ENCODE assay signal across 22 cellular contexts in genomic region chr5:170570492-170570891, GRCh38.
DNase-seq lines count a peak whose midpoint lies in the region; ATAC-seq and TF ChIP-seq lines count a peak whose summit lies in the region.
"Had no signal": no experiment of that assay in that cellular context is flagged by ENCODE, and none has a peak within 500 bp of the region (broad histone marks: within the 10 kb centered on the region; RNA-seq: fewer than 3 reads in every experiment).

No MANE protein-coding gene starts in this region.

- ATAC-seq in GM18505 (IDR thresholded peaks at IDR 0.05; ENCODE audit: unreplicated experiment), result no peak
- ATAC-seq in GM21526 (IDR thresholded peaks at IDR 0.05; ENCODE audit: low FRiP score, unreplicated experiment), result no peak
- ATAC-seq: activated CD8-positive, alpha-beta T cell treated with anti-CD3 and anti-CD28 coated beads for 36 hours; gastroesophageal sphincter; right lobe of liver had no signal

- DNase-seq in DMS79 (lab: John Stamatoyannopoulos, UW) (peak; percentile 17), NCI-H128 (lab: John Stamatoyannopoulos, UW; ENCODE audit: unreplicated experiment) (peak; percentile 33), NCI-H748 (lab: John Stamatoyannopoulos, UW; ENCODE audit: unreplicated experiment) (peak; percentile 75), glomerular visceral epithelial cell (ENCODE audit: extremely low spot score) (peak; percentile 25)
- no peak for DNase-seq in stimulated activated CD4-positive, alpha-beta T cell treated with anti-CD3 and anti-CD28 coated beads, Interleukin-2, amount 100 ng/mL, for 24 hours
- DNase-seq in activated naive CD4-positive, alpha-beta T cell treated with Interleukin-2 at 50 U/mL for 16 hours, result no peak
- DNase-seq: activated CD4-positive, alpha-beta T cell treated with anti-CD3 and anti-CD28 coated beads for 1 hour; activated CD8-positive, alpha-beta T cell treated with anti-CD3 and anti-CD28 coated beads for 36 hours; activated effector memory CD4-positive, alpha-beta T cell treated with Interleukin-2 at 50 U/mL for 16 hours; activated naive CD8-positive, alpha-beta T cell treated with anti-CD3 and anti-CD28 coated beads for 36 hours; aorta; dermis blood vessel endothelial cell; immature natural killer cell; left lung; MV-4-11; NCI-H187; right lobe of liver; stimulated activated CD4-positive, alpha-beta T cell treated with anti-CD3 and anti-CD28 coated beads, Interleukin-4, amount 100 ng/mL, for 1 hour; T-helper 2 cell had no signal

- no peak for TF ChIP-seq POLR2A in GM18505 (IDR thresholded peaks at IDR 0.05; ENCODE audit: borderline replicate concordance, extremely low read depth, insufficient read depth, insufficient read length)

Comparison
In these comparisons a context has a peak if more than half of its experiments do, and no peak if none do; other contexts are left out.
1. DNase-seq: peak in DMS79 (single experiment), NCI-H128 (single experiment), NCI-H748 (single experiment) and glomerular visceral epithelial cell (single experiment); none in stimulated activated CD4-positive, alpha-beta T cell treated with anti-CD3 and anti-CD28 coated beads, Interleukin-2, amount 100 ng/mL, for 24 hours (0 of 2) and activated naive CD4-positive, alpha-beta T cell treated with Interleukin-2 at 50 U/mL for 16 hours (single experiment).